9 cellular contexts compared by ENCODE assay signal in the genomic region with DNA sequence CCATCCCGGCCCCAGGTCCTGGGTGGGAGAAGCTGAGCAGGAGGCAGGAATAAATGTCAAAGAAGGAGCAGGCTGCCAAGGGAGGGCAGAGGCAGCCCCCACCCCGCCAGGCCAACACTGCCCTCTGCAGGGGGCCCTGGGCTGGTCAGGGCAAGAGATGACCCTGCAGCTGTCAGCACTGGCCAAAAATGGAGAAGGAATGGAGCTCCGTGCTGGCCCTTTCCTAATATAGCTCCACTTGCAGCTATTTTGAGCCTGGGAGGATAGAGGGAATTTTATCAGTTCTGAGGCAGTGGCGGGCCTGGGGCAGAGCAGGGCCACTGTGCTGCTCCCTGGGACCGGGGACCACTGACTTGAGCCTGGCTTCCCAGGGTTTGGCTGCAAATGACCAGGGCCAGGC. TPM values are rescaled to one million over a fixed set of nuclear protein-coding genes. Genes with fewer than 3 reads are reported as not detected.
DNase-seq lines count a peak whose midpoint lies in the region; ATAC-seq and TF ChIP-seq lines count a peak whose summit lies in the region.
"Had no signal": no experiment of that assay in that cellular context is flagged by ENCODE, and none has a peak within 500 bp of the region (broad histone marks: within the 10 kb centered on the region; RNA-seq: fewer than 3 reads in every experiment).

No MANE protein-coding gene starts in this region.

- H3K27ac ChIP-seq in C4-2B (no peak overlapping the region), endodermal cell (ENCODE audit: low read depth, low read length) (no peak overlapping the region), muscle layer of colon (ENCODE audit: low read depth, low read length) (peak overlapping the region; percentile 86)

- no peak for ATAC-seq in HG03432 (IDR thresholded peaks at IDR 0.05; ENCODE audit: unreplicated experiment)
- ATAC-seq in GM18867 (IDR thresholded peaks at IDR 0.05; ENCODE audit: unreplicated experiment) = no peak
- no peak for ATAC-seq in HG03342 (IDR thresholded peaks at IDR 0.05; ENCODE audit: unreplicated experiment)
- ATAC-seq in HG02571 (IDR thresholded peaks at IDR 0.05; ENCODE audit: unreplicated experiment) = no peak
- ATAC-seq: stimulated activated effector memory CD8-positive, alpha-beta T cell treated with anti-CD3 and anti-CD28 coated beads, Interleukin-12 subunit alpha, Interleukin-12 subunit beta, amount 100 ng/mL, for 72 hours had no signal

- H3K27ac Mint-ChIP-seq in endodermal cell = no peak overlapping the region
- H3K27ac Mint-ChIP-seq: stimulated activated effector memory CD8-positive, alpha-beta T cell treated with anti-CD3 and anti-CD28 coated beads, Interleukin-12 subunit alpha, Interleukin-12 subunit beta, amount 100 ng/mL, for 72 hours had no signal

- no peaks in the 10 kb centered on the region for H3K27me3 ChIP-seq in endodermal cell (ENCODE audit: control insufficient read depth, insufficient read depth, low read length, poor library complexity, severe bottlenecking)
- no peaks in the 10 kb centered on the region for H3K27me3 ChIP-seq in muscle layer of colon (ENCODE audit: control insufficient read depth in 1 of 2, insufficient read depth in 2 of 2, low read length in 2 of 2)

- no peak overlapping the region for H3K4me3 Mint-ChIP-seq in endodermal cell
- H3K4me3 Mint-ChIP-seq: stimulated activated effector memory CD8-positive, alpha-beta T cell treated with anti-CD3 and anti-CD28 coated beads, Interleukin-12 subunit alpha, Interleukin-12 subunit beta, amount 100 ng/mL, for 72 hours had no signal

- DNase-seq in M059J (ENCODE audit: low read depth) = peak; percentile 24
- peak; percentile 89 for DNase-seq in endodermal cell

- H3K4me1 ChIP-seq in endodermal cell (ENCODE audit: control insufficient read depth, insufficient read depth, low read length) = no peaks in the 10 kb centered on the region
- H3K4me1 ChIP-seq in muscle layer of colon (ENCODE audit: insufficient read depth, low read length) = peaks cover 78% of the 10 kb centered on the region

- TF ChIP-seq CTCF in C4-2B (conservative IDR thresholded peaks at IDR 0.05) = peak; percentile 37
- peak; percentile 76 for TF ChIP-seq CTCF in endodermal cell (conservative IDR thresholded peaks at IDR 0.05)

- 26 to 48% methylated on average over 2 to 5 of the region's 5 CpGs for WGBS in endodermal cell (ENCODE audit: insufficient coverage in 1 of 2, insufficient read length in 1 of 2), 2 experiments

- H3K9me3 Mint-ChIP-seq in endodermal cell = no peaks in the 10 kb centered on the region
- H3K9me3 Mint-ChIP-seq: stimulated activated effector memory CD8-positive, alpha-beta T cell treated with anti-CD3 and anti-CD28 coated beads, Interleukin-12 subunit alpha, Interleukin-12 subunit beta, amount 100 ng/mL, for 72 hours had no signal

- peaks cover 4% of the 10 kb centered on the region for H3K4me1 Mint-ChIP-seq in endodermal cell

- H3K9ac ChIP-seq in endodermal cell (ENCODE audit: extremely low read depth, low read length, poor library complexity, severe bottlenecking) = no peak overlapping the region
- H3K9ac ChIP-seq in muscle layer of colon (ENCODE audit: low read length) = no peak overlapping the region

- H3K9me3 ChIP-seq in endodermal cell (ENCODE audit: control insufficient read depth, low read length) = no peaks in the 10 kb centered on the region
- H3K9me3 ChIP-seq in muscle layer of colon (ENCODE audit: low read length) = no peaks in the 10 kb centered on the region

- H3K36me3 ChIP-seq in endodermal cell (ENCODE audit: control insufficient read depth, insufficient read depth, low read length) = no peaks in the 10 kb centered on the region
- H3K36me3 ChIP-seq in muscle layer of colon (ENCODE audit: insufficient read depth, low read length) = peaks cover 22% of the 10 kb centered on the region

- H3K27me3 Mint-ChIP-seq in endodermal cell (ENCODE audit: insufficient read depth) = no peaks in the 10 kb centered on the region

- H3K36me3 Mint-ChIP-seq in endodermal cell (ENCODE audit: low read depth) = no peaks in the 10 kb centered on the region
- H3K36me3 Mint-ChIP-seq: stimulated activated effector memory CD8-positive, alpha-beta T cell treated with anti-CD3 and anti-CD28 coated beads, Interleukin-12 subunit alpha, Interleukin-12 subunit beta, amount 100 ng/mL, for 72 hours had no signal

- H3K4me3 ChIP-seq in endodermal cell (ENCODE audit: low read length) (no peak overlapping the region), muscle layer of colon (ENCODE audit: low read depth in 1 of 2, low read length in 2 of 2) (no peak overlapping the region)

RNA-seq across cellular contexts. Expression of a gene that starts 16.0 kb away (rescaled TPM):
- 0.05 TPM in 2 replicates for total RNA-seq in M059J (2014; rRNA removed; shearing (Covaris generic))
- under 1 TPM; 0.11 to 0.35 TPM for total RNA-seq in endodermal cell
- 1.00 TPM for polyA plus RNA-seq in endodermal cell (2013, experiment 1 of 2)
- 1.3 TPM for polyA plus RNA-seq in endodermal cell (2013, experiment 2 of 2)

RNA-seq across cellular contexts. Expression of a gene that starts 30.0 kb away (rescaled TPM):
- 0.52 TPM in 1 of 2 replicates, not detected in the other for total RNA-seq in M059J (2014; rRNA removed; shearing (Covaris generic))
- total RNA-seq in endodermal cell = not detected
- polyA plus RNA-seq in endodermal cell (2013, experiment 1 of 2) = not detected
- polyA plus RNA-seq in endodermal cell (2013, experiment 2 of 2) = not detected
